ENCODE assay signal across 1 cellular context in genomic region chr2:106165556-106165955, GRCh38.
TF ChIP-seq lines count a peak whose summit lies in the region.

No MANE protein-coding gene starts in this region.

TF ChIP-seq in SK-N-SH treated with all-trans-retinoic acid at 6 μM for 48 hours, 23 proteins besides CTCF, POLR2A, EP300 and RAD21 (continued from another document):
- no peak for TF ChIP-seq PATZ1 (CRISPR knock-in tag; IDR thresholded peaks at IDR 0.05; ENCODE audit: borderline replicate concordance)
- TF ChIP-seq SNAI2 (CRISPR knock-in tag; IDR thresholded peaks at IDR 0.05), result no peak
